Comparison of ENCODE assay signal across 16 cellular contexts in genomic region chr19:35162471-35163326, GRCh38. TPM values are rescaled to one million over a fixed set of nuclear protein-coding genes. Genes with fewer than 3 reads are reported as not detected.
DNase-seq lines count a peak whose midpoint lies in the region; ATAC-seq and TF ChIP-seq lines count a peak whose summit lies in the region.
"Had no signal": no experiment of that assay in that cellular context is flagged by ENCODE, and none has a peak within 500 bp of the region (broad histone marks: within the 10 kb centered on the region; RNA-seq: fewer than 3 reads in every experiment).

No MANE protein-coding gene starts in this region.

- no peaks in the 10 kb centered on the region for H3K27me3 Mint-ChIP-seq in activated T-cell treated with anti-CD3 and anti-CD28 coated beads, Interleukin-2, amount 50 U/mL, for 72 hours (ENCODE audit: low read depth)

- TF ChIP-seq CTCF in choroid plexus epithelial cell (conservative IDR thresholded peaks at IDR 0.05; ENCODE audit: low read depth, low read length) (no peak), esophagus squamous epithelium (IDR thresholded peaks at IDR 0.05) (no peak)

- peaks cover 0 to 90% (median 18%) of the 10 kb centered on the region in 3 donors for H3K36me3 ChIP-seq in esophagus squamous epithelium

- H3K9me3 Mint-ChIP-seq in activated T-cell treated with anti-CD3 and anti-CD28 coated beads, Interleukin-2, amount 50 U/mL, for 72 hours = peaks cover 8 to 33% of the 10 kb centered on the region in 2 donors

- TF ChIP-seq POLR2A in esophagus squamous epithelium (IDR thresholded peaks at IDR 0.05) = no peak

- H3K4me1 ChIP-seq in esophagus squamous epithelium = peaks cover 7 to 19% (median 11%) of the 10 kb centered on the region in 3 donors

- peaks cover 64 to 91% of the 10 kb centered on the region in 2 donors for H3K36me3 Mint-ChIP-seq in activated T-cell treated with anti-CD3 and anti-CD28 coated beads, Interleukin-2, amount 50 U/mL, for 72 hours (ENCODE audit: insufficient read depth in 2 of 2)

- H3K27ac ChIP-seq in esophagus squamous epithelium = peak overlapping the region in 2 of 4 donors; percentile 52 to 72
- H3K27ac ChIP-seq: vagina had no signal

- H3K27ac Mint-ChIP-seq in activated T-cell treated with anti-CD3 and anti-CD28 coated beads, Interleukin-2, amount 50 U/mL, for 72 hours = no peak overlapping the region

- peaks cover 25% of the 10 kb centered on the region for H3K4me1 Mint-ChIP-seq in activated T-cell treated with anti-CD3 and anti-CD28 coated beads, Interleukin-2, amount 50 U/mL, for 72 hours (ENCODE audit: low read depth)

- WGBS in esophagus squamous epithelium, 2 donors = 48 to 71% methylated on average over 6 of the region's 6 CpGs

- no peaks in the 10 kb centered on the region for H3K27me3 ChIP-seq in esophagus squamous epithelium
- H3K27me3 ChIP-seq: vagina had no signal

- DNase-seq in activated T-cell treated with anti-CD3 and anti-CD28 coated beads, Interleukin-2, amount 50 U/mL, for 1 hour = peak; percentile 18
- no peak for DNase-seq in activated T-cell treated with anti-CD3 and anti-CD28 coated beads, Interleukin-2, amount 50 U/mL, for 72 hours
- DNase-seq in RPMI7951 (ENCODE audit: low read depth) (peak; percentile 92), choroid plexus epithelial cell (ENCODE audit: low read depth) (peak; percentile 72), posterior vena cava (ENCODE audit: low spot score) (peak; percentile 13), esophagus squamous epithelium (lab: John Stamatoyannopoulos, UW) (no peak), medulla oblongata (ENCODE audit: extremely low spot score) (no peak)
- DNase-seq: cortex of kidney, DND-41, foreskin fibroblast, kidney, NCI-H1048, NCI-H774, SIG-M5 had no signal

- H3K4me3 Mint-ChIP-seq in activated T-cell treated with anti-CD3 and anti-CD28 coated beads, Interleukin-2, amount 50 U/mL, for 72 hours = no peak overlapping the region

- H3K4me3 ChIP-seq in choroid plexus epithelial cell (ENCODE audit: low read depth, low read length) (no peak overlapping the region), esophagus squamous epithelium (no peak overlapping the region)
- H3K4me3 ChIP-seq: vagina had no signal

- peaks cover 6 to 39% (median 20%) of the 10 kb centered on the region in 3 donors for H3K9me3 ChIP-seq in esophagus squamous epithelium

- intact Hi-C loops in posterior vena cava (cut with DNase I) = no loop called here
- intact Hi-C loops in esophagus squamous epithelium (cut with DNase I) = no loop called here

- ATAC-seq in activated T-cell treated with anti-CD3 and anti-CD28 coated beads, Interleukin-2, amount 50 U/mL, for 72 hours (replicated peaks in 1 of 2) = no peak
- ATAC-seq in HG03039 (IDR thresholded peaks at IDR 0.05; ENCODE audit: unreplicated experiment) = no peak

RNA-seq across cellular contexts. Expression of gene FXYD5, which starts 8.2 kb away (rescaled TPM):
- total RNA-seq in activated T-cell treated with anti-CD3 and anti-CD28 coated beads, Interleukin-2, amount 50 U/mL, for 72 hours = 100 to 1,000 TPM; 331 to 342 TPM
- 258 and 338 TPM in 2 replicates for total RNA-seq in RPMI7951 (2014; rRNA removed; shearing (Covaris generic))
- 10 to 100 TPM; 67.9 to 89.3 TPM for total RNA-seq in posterior vena cava
- 100 to 1,000 TPM in 1 of 4 donors, 10 to 100 TPM in 3; 39.3 to 146 (median 45.7) TPM for total RNA-seq in esophagus squamous epithelium

RNA-seq across cellular contexts. Expression of gene FXYD7, which starts 19.6 kb away (rescaled TPM):
- total RNA-seq in activated T-cell treated with anti-CD3 and anti-CD28 coated beads, Interleukin-2, amount 50 U/mL, for 72 hours = 1 to 10 TPM; 1.0 to 1.2 TPM
- total RNA-seq in RPMI7951 (2014; rRNA removed; shearing (Covaris generic)) = not detected in 2 replicates
- total RNA-seq in posterior vena cava (under 1 TPM in 1 of 2 donors, not detected in 1; 0.43 TPM), esophagus squamous epithelium (not detected)

RNA-seq across cellular contexts. Expression of gene FXYD1, which starts 24.1 kb away (rescaled TPM):
- total RNA-seq in activated T-cell treated with anti-CD3 and anti-CD28 coated beads, Interleukin-2, amount 50 U/mL, for 72 hours = 1 to 10 TPM; 1.6 to 2.0 TPM
- 0.98 TPM in 1 of 2 replicates, not detected in the other for total RNA-seq in RPMI7951 (2014; rRNA removed; shearing (Covaris generic))
- total RNA-seq in posterior vena cava (100 to 1,000 TPM; 157 to 183 TPM), esophagus squamous epithelium (10 to 100 TPM in 2 of 4 donors, 1 to 10 TPM in 1, not detected in 1; 3.9 to 29.9 (median 10.1) TPM)

RNA-seq across cellular contexts. Expression of gene LGI4, which starts 27.8 kb away (rescaled TPM):
- under 1 TPM; 0.72 to 1.00 TPM for total RNA-seq in activated T-cell treated with anti-CD3 and anti-CD28 coated beads, Interleukin-2, amount 50 U/mL, for 72 hours
- total RNA-seq in RPMI7951 (2014; rRNA removed; shearing (Covaris generic)) = 0.36 TPM in 1 of 2 replicates, not detected in the other
- 1 to 10 TPM; 9.1 to 10.0 TPM for total RNA-seq in posterior vena cava
- total RNA-seq in esophagus squamous epithelium = 1 to 10 TPM; 1.3 to 8.2 (median 1.6) TPM

RNA-seq across cellular contexts. Expression of gene FXYD3, which starts 47.1 kb away (rescaled TPM):
- total RNA-seq in activated T-cell treated with anti-CD3 and anti-CD28 coated beads, Interleukin-2, amount 50 U/mL, for 72 hours = not detected
- total RNA-seq in RPMI7951 (2014; rRNA removed; shearing (Covaris generic)) = 3.0 and 3.7 TPM in 2 replicates
- total RNA-seq in posterior vena cava (not detected), esophagus squamous epithelium (100 to 1,000 TPM; 282 to 837 (median 489) TPM)

Comparison
In these comparisons a context has a peak if more than half of its experiments do, and no peak if none do; other contexts are left out.
1. DNase-seq: peak in activated T-cell treated with anti-CD3 and anti-CD28 coated beads, Interleukin-2, amount 50 U/mL, for 1 hour (single experiment), RPMI7951 (single experiment), choroid plexus epithelial cell (single experiment) and posterior vena cava (single experiment); none in activated T-cell treated with anti-CD3 and anti-CD28 coated beads, Interleukin-2, amount 50 U/mL, for 72 hours (0 of 2), esophagus squamous epithelium (single experiment) and medulla oblongata (single experiment).
2. RNA of gene FXYD1, which starts 24.1 kb away (total RNA-seq): 157 to 183 TPM in posterior vena cava; 3.9 to 29.9 TPM in esophagus squamous epithelium, 1.6 to 2.0 TPM in activated T-cell treated with anti-CD3 and anti-CD28 coated beads, Interleukin-2, amount 50 U/mL, for 72 hours and 0.98 TPM in RPMI7951; every median in the first group is over 4 times any median in the second.